In genomic region chr17:45782889-45783592, GRCh38 we compare ENCODE assay signal across 8 cellular contexts. TPM values are rescaled to one million over a fixed set of nuclear protein-coding genes. Genes with fewer than 3 reads are reported as not detected.
DNase-seq lines count a peak whose midpoint lies in the region; ATAC-seq and TF ChIP-seq lines count a peak whose summit lies in the region.
"Had no signal": no experiment of that assay in that cellular context is flagged by ENCODE, and none has a peak within 500 bp of the region (broad histone marks: within the 10 kb centered on the region; RNA-seq: fewer than 3 reads in every experiment).

No MANE protein-coding gene starts in this region.

- H3K4me3 ChIP-seq in HAP-1 = peak overlapping the region; percentile 47
- H3K4me3 ChIP-seq in mesenchymal stem cell (ENCODE audit: insufficient read depth in 1 of 2, low read depth in 1 of 2, low read length in 2 of 2) = no peak overlapping the region

- no peak overlapping the region for H2BK120ac ChIP-seq in mesenchymal stem cell (ENCODE audit: low read depth, low read length)

- H3K27ac Mint-ChIP-seq in MCF 10A (ENCODE audit: low read depth, unreplicated experiment) = no peak overlapping the region
- H3K27ac Mint-ChIP-seq in stimulated activated memory B cell treated with anti-CD40 and anti-IgM and Interleukin-4, amounts not matched to agents 10 μg/mL and 1 μg/mL and 100 μg/mL, for 72 hours = no peak overlapping the region

- 10% methylated on average over 27 of the region's 32 CpGs for WGBS in mesenchymal stem cell

- H3K27ac ChIP-seq in RWPE1 (no peak overlapping the region), mesenchymal stem cell (ENCODE audit: low read length, poor library complexity, severe bottlenecking) (no peak overlapping the region)

- DNase-seq in HAP-1 (ENCODE audit: low spot score in 2 of 2) (peak; percentile 20 to 80), RWPE1 (ENCODE audit: low spot score) (no peak), MCF 10A (ENCODE audit: unreplicated experiment) (no peak), mesenchymal stem cell (peak; percentile 8)

- no peak overlapping the region for H2BK12ac ChIP-seq in mesenchymal stem cell (ENCODE audit: low read length in 2 of 2)

- intact Hi-C loops in MCF 10A (cut with micrococcal nuclease) = no loop called here

- H3K4me1 ChIP-seq in HAP-1 (peaks cover 5% of the 10 kb centered on the region), mesenchymal stem cell (ENCODE audit: control insufficient read depth, insufficient read depth, low read depth, low read length) (peaks cover 20% of the 10 kb centered on the region)

- CTCF ChIA-PET in RWPE1 (lab: Yijun Ruan, JAX) (interaction anchor here (0.6 to 0.9 kb wide), 5 partner anchors 9 to 520 kb away, joined by 3 to 5 read pairs (median 3); no protein-coding TSS in a partner anchor), MCF 10A (lab: Yijun Ruan, JAX) (interaction anchor here (0.5 to 0.7 kb wide), 3 partner anchors 9 to 1919 kb away, joined by 3 to 4 read pairs (median 3); no protein-coding TSS in a partner anchor)

- BruUV-seq in MCF 10A (replicated peaks; lab: Mats Ljungman, UMichigan) = no TSS peak

- no peak overlapping the region for H3K18ac ChIP-seq in mesenchymal stem cell (ENCODE audit: low read depth in 1 of 2, low read length in 2 of 2)

- H2BK15ac ChIP-seq in mesenchymal stem cell (ENCODE audit: low read depth, poor library complexity, severe bottlenecking) = no peak overlapping the region

- H4K8ac ChIP-seq in mesenchymal stem cell (ENCODE audit: low read length) = no peak overlapping the region

- POLR2A ChIA-PET in RWPE1 (lab: Yijun Ruan, JAX; ENCODE audit: low non-redundant PET) = no interaction called here
- POLR2A ChIA-PET in MCF 10A (lab: Yijun Ruan, JAX) = no interaction called here

- H3K36me3 ChIP-seq in HAP-1 (replicated peaks) (no peaks in the 10 kb centered on the region), mesenchymal stem cell (ENCODE audit: control insufficient read depth in 1 of 2, insufficient read depth in 2 of 2, low read depth in 1 of 2, low read length in 2 of 2) (no peaks in the 10 kb centered on the region)

- H3K9me3 ChIP-seq in HAP-1 (no peaks in the 10 kb centered on the region), mesenchymal stem cell (ENCODE audit: control insufficient read depth, low read length) (no peaks in the 10 kb centered on the region)

- no peaks in the 10 kb centered on the region for H3K9me3 Mint-ChIP-seq in MCF 10A (ENCODE audit: unreplicated experiment)
- H3K9me3 Mint-ChIP-seq in stimulated activated memory B cell treated with anti-CD40 and anti-IgM and Interleukin-4, amounts not matched to agents 10 μg/mL and 1 μg/mL and 100 μg/mL, for 72 hours = no peaks in the 10 kb centered on the region

- TF ChIP-seq CTCF in RWPE1 (conservative IDR thresholded peaks at IDR 0.05; ENCODE audit: low read depth) = peak; percentile 52
- TF ChIP-seq CTCF in MCF 10A (IDR thresholded peaks at IDR 0.05; ENCODE audit: unreplicated experiment) = peak; percentile 31

- peaks cover 74% of the 10 kb centered on the region for H3K27me3 Mint-ChIP-seq in MCF 10A (ENCODE audit: insufficient read depth, unreplicated experiment)
- peaks cover 91% of the 10 kb centered on the region for H3K27me3 Mint-ChIP-seq in stimulated activated memory B cell treated with anti-CD40 and anti-IgM and Interleukin-4, amounts not matched to agents 10 μg/mL and 1 μg/mL and 100 μg/mL, for 72 hours

- H3K79me1 ChIP-seq in mesenchymal stem cell (replicated peaks; ENCODE audit: low read length, poor library complexity, severe bottlenecking) = no peaks in the 10 kb centered on the region

- no peaks in the 10 kb centered on the region for H3K36me3 Mint-ChIP-seq in MCF 10A (ENCODE audit: insufficient read depth, unreplicated experiment)
- H3K36me3 Mint-ChIP-seq in stimulated activated memory B cell treated with anti-CD40 and anti-IgM and Interleukin-4, amounts not matched to agents 10 μg/mL and 1 μg/mL and 100 μg/mL, for 72 hours = no peaks in the 10 kb centered on the region

- no peak overlapping the region for H2AFZ ChIP-seq in mesenchymal stem cell (ENCODE audit: low read depth, low read length)

- H3K27me3 ChIP-seq in HAP-1 (ENCODE audit: low read depth) (peaks cover 15% of the 10 kb centered on the region), mesenchymal stem cell (ENCODE audit: control insufficient read depth in 1 of 2, insufficient read depth in 1 of 2, low read length in 2 of 2) (peaks cover 87 to 89% of the 10 kb centered on the region in 2 experiments)

- H2AK5ac ChIP-seq in mesenchymal stem cell (ENCODE audit: low read length, severe bottlenecking) = no peak overlapping the region

- H3K23ac ChIP-seq in mesenchymal stem cell (ENCODE audit: low read length in 2 of 2) = peak overlapping the region in 1 of 2 experiments; percentile 42

- peak overlapping the region; percentile 35 for H3K4me3 Mint-ChIP-seq in MCF 10A (ENCODE audit: unreplicated experiment)
- H3K4me3 Mint-ChIP-seq in stimulated activated memory B cell treated with anti-CD40 and anti-IgM and Interleukin-4, amounts not matched to agents 10 μg/mL and 1 μg/mL and 100 μg/mL, for 72 hours = peak overlapping the region; percentile 61

- no peaks in the 10 kb centered on the region for H3K4me1 Mint-ChIP-seq in MCF 10A (ENCODE audit: insufficient read depth, unreplicated experiment)
- peaks cover 16% of the 10 kb centered on the region for H3K4me1 Mint-ChIP-seq in stimulated activated memory B cell treated with anti-CD40 and anti-IgM and Interleukin-4, amounts not matched to agents 10 μg/mL and 1 μg/mL and 100 μg/mL, for 72 hours

- no peak overlapping the region for H4K91ac ChIP-seq in mesenchymal stem cell (ENCODE audit: low read length)

- in situ Hi-C loops in HAP-1 (cut with MboI; ENCODE audit: low sequenced_read_pairs) = no loop called here

- no peak overlapping the region for H3K4ac ChIP-seq in mesenchymal stem cell (ENCODE audit: low read depth in 1 of 2, low read length in 2 of 2)

- H2BK5ac ChIP-seq in mesenchymal stem cell (ENCODE audit: low read depth, low read length, poor library complexity, severe bottlenecking) = no peak overlapping the region

- H3K9ac ChIP-seq in mesenchymal stem cell (ENCODE audit: low read length) = no peak overlapping the region

- no peak overlapping the region for H3K4me2 ChIP-seq in mesenchymal stem cell (ENCODE audit: low read length, poor library complexity, severe bottlenecking)

- H3K14ac ChIP-seq in mesenchymal stem cell (ENCODE audit: low read length in 2 of 2) = no peak overlapping the region

- peak; percentile 42 for ATAC-seq in stimulated activated memory B cell treated with anti-CD40 and anti-IgM and Interleukin-4, amounts not matched to agents 10 μg/mL and 1 μg/mL and 100 μg/mL, for 72 hours
- ATAC-seq in HG03045 (IDR thresholded peaks at IDR 0.05; ENCODE audit: unreplicated experiment) (no peak), HG03196 (IDR thresholded peaks at IDR 0.05; ENCODE audit: unreplicated experiment) (no peak)

RNA-seq across cellular contexts. Expression of gene CRHR1, which starts 1.1 kb away (rescaled TPM):
- total RNA-seq in MCF 10A (2022) = not detected in 2 replicates
- not detected for polyA plus RNA-seq in mesenchymal stem cell (2013, experiment 1 of 2)
- not detected for polyA plus RNA-seq in mesenchymal stem cell (2013, experiment 2 of 2)
- total RNA-seq: T-helper 1 cell treated with Interleukin-12 subunit alpha and Interleukin-12 subunit beta and Interleukin-4 antibody, amounts not matched to agents 30 ng/mL and 1 ng/mL, for 36 hours had no signal

Comparison
In these comparisons a context has a peak if more than half of its experiments do, and no peak if none do; other contexts are left out.
1. DNase-seq: peak in HAP-1 (2 of 2) and mesenchymal stem cell (single experiment); none in RWPE1 (single experiment) and MCF 10A (single experiment).